8 cellular contexts compared by ENCODE assay signal in genomic region chr1:26994020-26994745, GRCh38. TPM values are rescaled to one million over a fixed set of nuclear protein-coding genes. Genes with fewer than 3 reads are reported as not detected.
DNase-seq lines count a peak whose midpoint lies in the region; ATAC-seq and TF ChIP-seq lines count a peak whose summit lies in the region.

No MANE protein-coding gene starts in this region.

- H4K12ac ChIP-seq in trophoblast cell (ENCODE audit: low read depth, low read length) = peak overlapping the region; percentile 37

- no peak overlapping the region for H2BK12ac ChIP-seq in trophoblast cell (ENCODE audit: low read length)

- DNase-seq in CD4-positive, alpha-beta memory T cell = peak in 3 of 5 donors; percentile 24 to 28 (median 26)
- peak; percentile 35 for DNase-seq in activated CD4-positive, alpha-beta memory T cell treated with anti-CD3 and anti-CD28 coated beads for 36 hours
- DNase-seq in fibroblast of mammary gland (ENCODE audit: low read depth) (no peak), trophoblast cell (peak in 1 of 2 donors; percentile 35), EL (no peak), H4 (ENCODE audit: low spot score) (no peak), NCI-H187 (lab: John Stamatoyannopoulos, UW) (no peak)

- H2BK120ac ChIP-seq in trophoblast cell (ENCODE audit: insufficient read depth, low read length, poor library complexity) = peak overlapping the region; percentile 58

- H3K79me2 ChIP-seq in trophoblast cell (ENCODE audit: control insufficient read depth, insufficient read depth, low read length, poor library complexity) = peaks cover 3% of the 10 kb centered on the region

- peaks cover 10% of the 10 kb centered on the region for H3K79me1 ChIP-seq in trophoblast cell (ENCODE audit: low read length)

- H3K27ac ChIP-seq in CD4-positive, alpha-beta memory T cell (ENCODE audit: low read depth, low read length) = no peak overlapping the region
- no peak overlapping the region for H3K27ac ChIP-seq in trophoblast cell (ENCODE audit: low read depth, low read length)

- H3K27ac Mint-ChIP-seq in CD4-positive, alpha-beta memory T cell = peak overlapping the region in 2 of 7 donors; percentile 52 to 60
- H3K27ac Mint-ChIP-seq in activated CD4-positive, alpha-beta memory T cell treated with anti-CD3 and anti-CD28 coated beads for 36 hours = no peak overlapping the region

- no peaks in the 10 kb centered on the region for H3K9me3 ChIP-seq in CD4-positive, alpha-beta memory T cell (ENCODE audit: control insufficient read depth in 1 of 2, low read length in 2 of 2)
- H3K9me3 ChIP-seq in trophoblast cell (ENCODE audit: insufficient read depth, low read depth, low read length) = no peaks in the 10 kb centered on the region

- no peaks in the 10 kb centered on the region for H3K9me3 Mint-ChIP-seq in CD4-positive, alpha-beta memory T cell
- no peaks in the 10 kb centered on the region for H3K9me3 Mint-ChIP-seq in activated CD4-positive, alpha-beta memory T cell treated with anti-CD3 and anti-CD28 coated beads for 36 hours

- TF ChIP-seq CTCF in fibroblast of mammary gland (conservative IDR thresholded peaks at IDR 0.05; ENCODE audit: control insufficient read depth, insufficient read depth, low read depth, low read length) = no peak

- peaks cover 13% of the 10 kb centered on the region for H3K4me1 ChIP-seq in CD4-positive, alpha-beta memory T cell (ENCODE audit: insufficient read depth, low read length)
- peaks cover 14 to 22% of the 10 kb centered on the region in 2 experiments for H3K4me1 ChIP-seq in trophoblast cell (ENCODE audit: control insufficient read depth in 1 of 2, insufficient read depth in 2 of 2, low read length in 2 of 2)

- peak overlapping the region; percentile 95 for H3K4me2 ChIP-seq in trophoblast cell (ENCODE audit: low read length)

- H4K91ac ChIP-seq in trophoblast cell (ENCODE audit: low read depth, low read length) = no peak overlapping the region

- WGBS in trophoblast cell (ENCODE audit: extremely low coverage, insufficient coverage, insufficient read length) = no CpG with 5 or more reads among the region's 95 CpGs

- H3K27me3 ChIP-seq in CD4-positive, alpha-beta memory T cell (ENCODE audit: insufficient read depth, low read length) = peaks cover 14% of the 10 kb centered on the region
- peaks cover 4% of the 10 kb centered on the region for H3K27me3 ChIP-seq in trophoblast cell (ENCODE audit: insufficient read depth, low read length)

- CTCF ChIA-PET in CD4-positive, alpha-beta memory T cell (lab: Charles Lee; ENCODE audit: partially characterized antibody) = no interaction called here
- CTCF ChIA-PET in activated CD4-positive, alpha-beta memory T cell treated with anti-CD3 and anti-CD28 coated beads for 36 hours (lab: Charles Lee) = interaction anchor here (0.7 to 1.6 kb wide), 7 partner anchors 8 to 456 kb away, joined by 3 to 8 read pairs (median 3); no protein-coding TSS in a partner anchor

- no peak overlapping the region for H2BK5ac ChIP-seq in trophoblast cell (ENCODE audit: low read depth, low read length, poor library complexity)

- H3K14ac ChIP-seq in trophoblast cell (ENCODE audit: low read length) = peak overlapping the region; percentile 14

- no peaks in the 10 kb centered on the region for H3K36me3 Mint-ChIP-seq in CD4-positive, alpha-beta memory T cell
- H3K36me3 Mint-ChIP-seq in activated CD4-positive, alpha-beta memory T cell treated with anti-CD3 and anti-CD28 coated beads for 36 hours = no peaks in the 10 kb centered on the region

- no peak overlapping the region for H2AK5ac ChIP-seq in trophoblast cell (ENCODE audit: low read length)

- peak overlapping the region; percentile 20 for H3K9ac ChIP-seq in trophoblast cell (ENCODE audit: low read length)

- ATAC-seq in HG02642 (IDR thresholded peaks at IDR 0.05; ENCODE audit: poor library complexity, unreplicated experiment) = peak; percentile 13

- H3K18ac ChIP-seq in trophoblast cell (ENCODE audit: low read length) = peak overlapping the region; percentile 67

- H3K23ac ChIP-seq in trophoblast cell (ENCODE audit: low read length) = no peak overlapping the region

- H3K4ac ChIP-seq in trophoblast cell (ENCODE audit: low read depth, low read length) = no peak overlapping the region

- H3K4me3 ChIP-seq in CD4-positive, alpha-beta memory T cell (ENCODE audit: low read length in 2 of 2) = peak overlapping the region in 1 of 2 donors; percentile 45
- H3K4me3 ChIP-seq in fibroblast of mammary gland (ENCODE audit: control insufficient read depth, low read depth, low read length) (peak overlapping the region; percentile 90), trophoblast cell (ENCODE audit: low read depth, low read length) (peak overlapping the region; percentile 76)

- intact Hi-C loops in CD4-positive, alpha-beta memory T cell (cut with micrococcal nuclease) = no loop called here
- intact Hi-C loops in activated CD4-positive, alpha-beta memory T cell treated with anti-CD3 and anti-CD28 coated beads for 36 hours (cut with micrococcal nuclease) = loop anchor here (10.0 kb wide), 1 partner anchor 51 kb away; no protein-coding TSS in a partner anchor

- peak overlapping the region; percentile 19 for H4K8ac ChIP-seq in trophoblast cell (ENCODE audit: low read depth, low read length)

- H3K27me3 Mint-ChIP-seq in CD4-positive, alpha-beta memory T cell = peaks cover 26 to 27% of the 10 kb centered on the region in 2 donors
- H3K27me3 Mint-ChIP-seq in activated CD4-positive, alpha-beta memory T cell treated with anti-CD3 and anti-CD28 coated beads for 36 hours = peaks cover 44% of the 10 kb centered on the region

- POLR2A ChIA-PET in CD4-positive, alpha-beta memory T cell (lab: Charles Lee; ENCODE audit: partially characterized antibody) = no interaction called here
- POLR2A ChIA-PET in activated CD4-positive, alpha-beta memory T cell treated with anti-CD3 and anti-CD28 coated beads for 36 hours (lab: Charles Lee) = interaction anchor here (0.5 kb wide), 1 partner anchor 52 kb away, joined by 4 read pairs; no protein-coding TSS in a partner anchor

- H2AFZ ChIP-seq in trophoblast cell (ENCODE audit: insufficient read depth, low read length, poor library complexity) = no peak overlapping the region

- peaks cover 6 to 25% (median 10%) of the 10 kb centered on the region in 4 donors for H3K4me1 Mint-ChIP-seq in CD4-positive, alpha-beta memory T cell
- peaks cover 20% of the 10 kb centered on the region for H3K4me1 Mint-ChIP-seq in activated CD4-positive, alpha-beta memory T cell treated with anti-CD3 and anti-CD28 coated beads for 36 hours (ENCODE audit: low read depth)

- no peaks in the 10 kb centered on the region for H3K36me3 ChIP-seq in CD4-positive, alpha-beta memory T cell (ENCODE audit: insufficient read depth, low read length)
- H3K36me3 ChIP-seq in trophoblast cell (ENCODE audit: control insufficient read depth in 1 of 2, insufficient read depth in 2 of 2, low read length in 2 of 2) = no peaks in the 10 kb centered on the region

- H3K4me3 Mint-ChIP-seq in CD4-positive, alpha-beta memory T cell = peak overlapping the region; percentile 59 to 90 (median 79)
- H3K4me3 Mint-ChIP-seq in activated CD4-positive, alpha-beta memory T cell treated with anti-CD3 and anti-CD28 coated beads for 36 hours = peak overlapping the region; percentile 57

RNA-seq across cellular contexts. Expression of gene TRNP1, which starts 0.7 kb away (rescaled TPM):
- not detected for total RNA-seq in CD4-positive, alpha-beta memory T cell
- polyA plus RNA-seq in CD4-positive, alpha-beta memory T cell = not detected
- under 1 TPM; 0.19 to 0.53 TPM for total RNA-seq in activated CD4-positive, alpha-beta memory T cell treated with anti-CD3 and anti-CD28 coated beads for 36 hours
- polyA plus RNA-seq in trophoblast cell (2013) = 1.8 and 2.3 TPM in 2 replicates
- 3.1 and 3.3 TPM in 2 replicates for total RNA-seq in H4 (2014; rRNA removed; shearing (Covaris generic))

RNA-seq across cellular contexts. Expression of gene TENT5B, which starts 18.5 kb away (rescaled TPM):
- total RNA-seq in CD4-positive, alpha-beta memory T cell = not detected
- not detected for polyA plus RNA-seq in CD4-positive, alpha-beta memory T cell
- total RNA-seq in activated CD4-positive, alpha-beta memory T cell treated with anti-CD3 and anti-CD28 coated beads for 36 hours = not detected
- 10.9 and 11.1 TPM in 2 replicates for polyA plus RNA-seq in trophoblast cell (2013)
- total RNA-seq in H4 (2014; rRNA removed; shearing (Covaris generic)) = 1.0 and 2.0 TPM in 2 replicates

RNA-seq across cellular contexts. Expression of gene KDF1, which starts 33.9 kb away (rescaled TPM):
- 1 to 10 TPM; 2.2 to 2.6 TPM for total RNA-seq in CD4-positive, alpha-beta memory T cell
- polyA plus RNA-seq in CD4-positive, alpha-beta memory T cell = 1 to 10 TPM; 4.4 to 4.6 TPM
- not detected for total RNA-seq in activated CD4-positive, alpha-beta memory T cell treated with anti-CD3 and anti-CD28 coated beads for 36 hours
- polyA plus RNA-seq in trophoblast cell (2013) = 10.6 and 10.8 TPM in 2 replicates
- not detected in 2 replicates for total RNA-seq in H4 (2014; rRNA removed; shearing (Covaris generic))

Comparison
In these comparisons a context has a peak if more than half of its experiments do, and no peak if none do; other contexts are left out.
1. DNase-seq: peak in CD4-positive, alpha-beta memory T cell (3 of 5) and activated CD4-positive, alpha-beta memory T cell treated with anti-CD3 and anti-CD28 coated beads for 36 hours (single experiment); none in fibroblast of mammary gland (single experiment), EL (single experiment), H4 (single experiment) and NCI-H187 (0 of 2).